In genomic region chr21:16789636-16790035, GRCh38 we compare ENCODE assay signal across 27 cellular contexts.
"Had no signal": no experiment of that assay in that cellular context is flagged by ENCODE, and none has a peak within 500 bp of the region (broad histone marks: within the 10 kb centered on the region; RNA-seq: fewer than 3 reads in every experiment).

No MANE protein-coding gene starts in this region.

- DNase-seq: activated CD4-positive, alpha-beta T cell treated with anti-CD3 and anti-CD28 coated beads, Interleukin-2, amount 10 ng/mL, durations not matched to agents 24 days and 14 days; activated CD4-positive, alpha-beta T cell treated with anti-CD3 and anti-CD28 coated beads, Interleukin-2, amount 50 U/mL, for 4 hours; activated CD8-positive, alpha-beta T cell treated with anti-CD3 and anti-CD28 coated beads for 36 hours; activated gamma-delta T cell; activated naive CD4-positive, alpha-beta T cell treated with Interleukin-2 at 50 U/mL for 16 hours; activated naive CD8-positive, alpha-beta T cell treated with anti-CD3 and anti-CD28 coated beads, Interleukin-2, amount 10 ng/mL, durations not matched to agents 7 days and 5 days; activated T-cell treated with anti-CD3 and anti-CD28 coated beads, Interleukin-2, amount 50 U/mL, for 1 hour; activated T-cell treated with anti-CD3 and anti-CD28 coated beads, Interleukin-2, amount 50 U/mL, for 72 hours; amygdala; body of pancreas; cerebellar nuclear complex; MG63; NCI-H1048; NCI-H1105 treated with DMSO at 0.1 percent for 48 hours; NCI-H1436; NCI-H1694; NCI-H1930; NCI-H2081 treated with DMSO at 0.1 percent for 48 hours; NCI-H345; NCI-H524 treated with DMSO at 0.1 percent for 48 hours; RPMI8226; SHP77 treated with DMSO at 0.1 percent for 48 hours had no signal

- ATAC-seq: activated CD8-positive, alpha-beta T cell treated with anti-CD3 and anti-CD28 coated beads for 36 hours; activated T-cell treated with anti-CD3 and anti-CD28 coated beads, Interleukin-2, amount 50 U/mL, for 72 hours; body of pancreas; K562; Panc1 had no signal

- H3K27ac ChIP-seq: ascending aorta, body of pancreas, breast epithelium, SJSA1 had no signal

- H3K36me3 ChIP-seq: ascending aorta, breast epithelium, MG63, SJSA1 had no signal

- H3K4me1 ChIP-seq: ascending aorta, body of pancreas, breast epithelium had no signal

- H3K27me3 ChIP-seq: ascending aorta, body of pancreas, breast epithelium, MG63, SJSA1 had no signal

- H3K4me3 ChIP-seq: ascending aorta, body of pancreas, breast epithelium, K562, MG63, SJSA1 had no signal

- H3K9me3 ChIP-seq: body of pancreas, breast epithelium, MG63, SJSA1 had no signal
